9 cellular contexts compared by ENCODE assay signal in the genomic region with DNA sequence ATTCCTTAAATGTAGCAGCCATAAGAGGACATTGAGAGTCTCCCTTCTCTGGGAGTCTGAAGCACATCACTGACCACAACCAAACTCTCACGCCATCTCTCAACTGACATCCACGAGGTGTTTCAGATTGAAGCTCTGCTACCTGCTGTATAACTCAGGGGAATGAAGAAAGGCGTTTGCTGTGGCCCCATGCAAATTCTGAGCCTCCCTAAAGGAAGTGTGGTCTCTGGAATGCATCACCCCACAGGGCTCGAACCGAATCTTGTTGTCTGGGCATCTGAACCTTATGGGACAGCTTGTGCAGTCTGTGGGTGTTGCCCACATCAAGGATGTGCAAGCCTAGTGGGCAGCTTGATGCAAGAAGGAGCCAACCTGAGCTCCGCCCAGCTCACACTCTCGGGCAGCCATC. TPM values are rescaled to one million over a fixed set of nuclear protein-coding genes. Genes with fewer than 3 reads are reported as not detected.
DNase-seq lines count a peak whose midpoint lies in the region; ATAC-seq and TF ChIP-seq lines count a peak whose summit lies in the region.
"Had no signal": no experiment of that assay in that cellular context is flagged by ENCODE, and none has a peak within 500 bp of the region (broad histone marks: within the 10 kb centered on the region; RNA-seq: fewer than 3 reads in every experiment).

No MANE protein-coding gene starts in this region.

- CTCF ChIA-PET in activated naive CD4-positive, alpha-beta T cell treated with anti-CD3 and anti-CD28 coated beads for 36 hours (lab: Charles Lee), result interaction anchor here (0.7 to 1.3 kb wide), 3 partner anchors 8 to 102 kb away, joined by 3 to 5 read pairs (median 3); no protein-coding TSS in a partner anchor

- H3K36me3 ChIP-seq in tibial artery, result no peaks in the 10 kb centered on the region
- no peaks in the 10 kb centered on the region for H3K36me3 ChIP-seq in left lung

- no peaks in the 10 kb centered on the region for H3K36me3 Mint-ChIP-seq in activated naive CD4-positive, alpha-beta T cell treated with anti-CD3 and anti-CD28 coated beads for 36 hours (ENCODE audit: low read depth)

- TF ChIP-seq CTCF in coronary artery (IDR thresholded peaks at IDR 0.05) (no peak), tibial artery (IDR thresholded peaks at IDR 0.05) (no peak), left lung (IDR thresholded peaks at IDR 0.05) (no peak)

- H3K4me1 ChIP-seq in tibial artery (peaks cover 0 to 100% (median 68%) of the 10 kb centered on the region in 4 donors), left lung (peaks cover 13 to 26% of the 10 kb centered on the region in 2 donors)

- H3K9me3 Mint-ChIP-seq in activated naive CD4-positive, alpha-beta T cell treated with anti-CD3 and anti-CD28 coated beads for 36 hours, result no peaks in the 10 kb centered on the region

- peaks cover 44% of the 10 kb centered on the region for H3K4me1 Mint-ChIP-seq in activated naive CD4-positive, alpha-beta T cell treated with anti-CD3 and anti-CD28 coated beads for 36 hours (ENCODE audit: low read depth)

- no peak overlapping the region for H3K4me3 Mint-ChIP-seq in activated naive CD4-positive, alpha-beta T cell treated with anti-CD3 and anti-CD28 coated beads for 36 hours

- H3K27me3 Mint-ChIP-seq in activated naive CD4-positive, alpha-beta T cell treated with anti-CD3 and anti-CD28 coated beads for 36 hours (ENCODE audit: low read depth), result no peaks in the 10 kb centered on the region

- peak; percentile 22 for DNase-seq in activated naive CD4-positive, alpha-beta T cell treated with anti-CD3 and anti-CD28 coated beads for 36 hours
- no peak for DNase-seq in activated naive CD4-positive, alpha-beta T cell treated with anti-CD3 and anti-CD28 coated beads, Interleukin-2, amount 50 U/mL, for 16 hours
- peak; percentile 81 for DNase-seq in RPMI7951 (ENCODE audit: low read depth)
- DNase-seq in coronary artery (ENCODE audit: low spot score), result no peak
- no peak for DNase-seq in tibial artery
- DNase-seq in hippocampal formation (lab: John Stamatoyannopoulos, UW), result no peak
- DNase-seq in left lung, result no peak

- H3K27me3 ChIP-seq in tibial artery, result no peaks in the 10 kb centered on the region
- no peaks in the 10 kb centered on the region for H3K27me3 ChIP-seq in left lung

- H3K4me3 ChIP-seq in coronary artery (peak overlapping the region; percentile 7), tibial artery (no peak overlapping the region), left lung (no peak overlapping the region)
- H3K4me3 ChIP-seq: mucosa of descending colon had no signal

- intact Hi-C loops in activated naive CD4-positive, alpha-beta T cell treated with anti-CD3 and anti-CD28 coated beads for 36 hours (cut with micrococcal nuclease), result loop anchor here (1.0 to 5.0 kb wide), 8 partner anchors 11 to 607 kb away; a partner anchor contains a TSS
- intact Hi-C loops in tibial artery (cut with DNase I; ENCODE audit: low total_unique reads) (no loop called here), left lung (cut with DNase I) (no loop called here)

- ATAC-seq in left lung, result no peak
- ATAC-seq in HG03520 (IDR thresholded peaks at IDR 0.05; ENCODE audit: unreplicated experiment), result no peak

- H3K9me3 ChIP-seq in tibial artery, result no peaks in the 10 kb centered on the region
- H3K9me3 ChIP-seq in left lung, result no peaks in the 10 kb centered on the region
- H3K9me3 ChIP-seq: mucosa of descending colon had no signal

- H3K27ac ChIP-seq in coronary artery (peak overlapping the region in 1 of 2 donors; percentile 6), tibial artery (peak overlapping the region; percentile 9 to 36), left lung (peak overlapping the region in 1 of 2 donors; percentile 19)

- no peak overlapping the region for H3K27ac Mint-ChIP-seq in activated naive CD4-positive, alpha-beta T cell treated with anti-CD3 and anti-CD28 coated beads for 36 hours

RNA-seq across cellular contexts. Expression of a gene that starts 10.9 kb away (rescaled TPM):
- total RNA-seq in activated naive CD4-positive, alpha-beta T cell treated with anti-CD3 and anti-CD28 coated beads for 36 hours, result 1 to 10 TPM; 2.0 to 2.2 TPM
- total RNA-seq in RPMI7951 (2014; rRNA removed; shearing (Covaris generic)), result 27.3 and 28.8 TPM in 2 replicates
- total RNA-seq in left lung, result 100 to 1,000 TPM in 1 of 2 donors, 10 to 100 TPM in 1; 41.0 to 109 TPM

Comparison
In these comparisons a context has a peak if more than half of its experiments do, and no peak if none do; other contexts are left out.
1. DNase-seq: peak in activated naive CD4-positive, alpha-beta T cell treated with anti-CD3 and anti-CD28 coated beads for 36 hours (single experiment) and RPMI7951 (single experiment); none in activated naive CD4-positive, alpha-beta T cell treated with anti-CD3 and anti-CD28 coated beads, Interleukin-2, amount 50 U/mL, for 16 hours (single experiment), coronary artery (single experiment), tibial artery (0 of 2), hippocampal formation (0 of 2) and left lung (0 of 2).